24 cellular contexts compared by ENCODE assay signal in the genomic region with DNA sequence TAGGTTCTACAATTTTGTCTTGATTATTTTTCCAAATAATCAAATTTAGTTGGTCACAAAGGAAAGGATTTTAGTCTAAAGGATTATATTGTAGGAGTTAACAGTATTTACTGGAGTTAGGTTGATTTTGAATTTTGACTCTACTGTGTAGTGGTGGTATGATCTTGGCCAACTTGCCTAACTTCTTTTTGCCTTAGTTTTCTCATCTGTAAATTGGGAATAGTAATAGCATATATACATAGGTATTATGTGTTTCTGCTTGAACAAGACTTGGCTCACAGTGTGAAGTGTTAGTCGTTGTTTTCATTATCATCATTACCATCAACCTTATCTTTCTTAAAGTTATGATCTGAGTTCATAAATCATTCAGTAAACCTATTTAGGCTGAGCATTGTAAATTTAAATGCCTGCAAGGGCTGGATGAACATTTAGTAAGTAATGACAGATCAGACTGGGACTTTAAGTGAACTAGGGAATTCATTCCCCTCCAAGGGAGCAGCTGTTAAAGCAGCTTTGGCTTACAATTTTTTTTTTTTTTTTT.
"Had no signal": no experiment of that assay in that cellular context is flagged by ENCODE, and none has a peak within 500 bp of the region (broad histone marks: within the 10 kb centered on the region; RNA-seq: fewer than 3 reads in every experiment).

No MANE protein-coding gene starts in this region.

- ATAC-seq: activated naive CD8-positive, alpha-beta T cell treated with anti-CD3 and anti-CD28 coated beads, Interleukin-2, amount 50 U/mL, for 24 hours; left ventricle myocardium superior; pancreas; psoas muscle had no signal

- DNase-seq: activated CD4-positive, alpha-beta memory T cell treated with anti-CD3 and anti-CD28 coated beads for 36 hours; activated CD4-positive, alpha-beta T cell treated with anti-CD3 and anti-CD28 coated beads, Interleukin-2, amount 10 ng/mL, durations not matched to agents 24 days and 14 days; activated CD4-positive, CD25-positive, alpha-beta regulatory T cell treated with anti-CD3 and anti-CD28 coated beads, Interleukin-2, amount 50 U/mL, for 72 hours; activated CD8-positive, alpha-beta memory T cell treated with anti-CD3 and anti-CD28 coated beads, Interleukin-2, amount 50 U/mL, for 4 hours; activated naive CD8-positive, alpha-beta T cell treated with anti-CD3 and anti-CD28 coated beads, Interleukin-2, amount 50 U/mL, for 24 hours; activated T-cell treated with anti-CD3 and anti-CD28 coated beads, Interleukin-2, amount 50 U/mL, for 24 hours; colonic mucosa; effector CD8-positive, alpha-beta T cell; left ventricle myocardium superior; mammary epithelial cell; naive B cell; nucleus accumbens; pancreas; psoas muscle; stimulated activated CD4-positive, alpha-beta T cell treated with anti-CD3 and anti-CD28 coated beads, Interleukin-15, amount 100 ng/mL, for 24 hours; stimulated activated CD4-positive, alpha-beta T cell treated with anti-CD3 and anti-CD28 coated beads, Interleukin-2, amount 100 ng/mL, for 24 hours; stimulated activated naive CD4-positive, alpha-beta T cell; T-helper 9 cell; tibial artery; WERI-Rb-1 had no signal

- H3K27me3 Mint-ChIP-seq: activated CD4-positive, alpha-beta memory T cell treated with anti-CD3 and anti-CD28 coated beads for 36 hours; activated CD4-positive, alpha-beta T cell treated with anti-CD3 and anti-CD28 coated beads, Interleukin-2, amount 10 ng/mL, durations not matched to agents 24 days and 14 days; activated naive CD4-positive, alpha-beta T cell treated with anti-CD3 and anti-CD28 coated beads, Interleukin-2, amount 50 U/mL, for 24 hours; activated naive CD8-positive, alpha-beta T cell treated with anti-CD3 and anti-CD28 coated beads, Interleukin-2, amount 50 U/mL, for 24 hours; activated T-cell treated with anti-CD3 and anti-CD28 coated beads, Interleukin-2, amount 50 U/mL, for 24 hours; naive B cell had no signal

- H3K27ac Mint-ChIP-seq: activated CD4-positive, alpha-beta memory T cell treated with anti-CD3 and anti-CD28 coated beads for 36 hours; activated CD4-positive, alpha-beta T cell treated with anti-CD3 and anti-CD28 coated beads, Interleukin-2, amount 10 ng/mL, durations not matched to agents 24 days and 14 days; activated naive CD4-positive, alpha-beta T cell treated with anti-CD3 and anti-CD28 coated beads, Interleukin-2, amount 50 U/mL, for 24 hours; activated naive CD8-positive, alpha-beta T cell treated with anti-CD3 and anti-CD28 coated beads, Interleukin-2, amount 50 U/mL, for 24 hours; activated T-cell treated with anti-CD3 and anti-CD28 coated beads, Interleukin-2, amount 50 U/mL, for 24 hours had no signal

- H3K9me3 Mint-ChIP-seq: activated CD4-positive, alpha-beta memory T cell treated with anti-CD3 and anti-CD28 coated beads for 36 hours; activated CD4-positive, alpha-beta T cell treated with anti-CD3 and anti-CD28 coated beads, Interleukin-2, amount 10 ng/mL, durations not matched to agents 24 days and 14 days; activated naive CD4-positive, alpha-beta T cell treated with anti-CD3 and anti-CD28 coated beads, Interleukin-2, amount 50 U/mL, for 24 hours; activated naive CD8-positive, alpha-beta T cell treated with anti-CD3 and anti-CD28 coated beads, Interleukin-2, amount 50 U/mL, for 24 hours; activated T-cell treated with anti-CD3 and anti-CD28 coated beads, Interleukin-2, amount 50 U/mL, for 24 hours; naive B cell; neural crest cell had no signal

- H3K4me3 ChIP-seq: breast epithelium, colonic mucosa, pancreas, psoas muscle, suprapubic skin, tibial artery had no signal

- H3K9me3 ChIP-seq: breast epithelium, colonic mucosa, pancreas, psoas muscle, suprapubic skin, tibial artery had no signal

- H3K4me3 Mint-ChIP-seq: activated CD4-positive, alpha-beta memory T cell treated with anti-CD3 and anti-CD28 coated beads for 36 hours; activated CD4-positive, alpha-beta T cell treated with anti-CD3 and anti-CD28 coated beads, Interleukin-2, amount 10 ng/mL, durations not matched to agents 24 days and 14 days; activated naive CD4-positive, alpha-beta T cell treated with anti-CD3 and anti-CD28 coated beads, Interleukin-2, amount 50 U/mL, for 24 hours; activated naive CD8-positive, alpha-beta T cell treated with anti-CD3 and anti-CD28 coated beads, Interleukin-2, amount 50 U/mL, for 24 hours; activated T-cell treated with anti-CD3 and anti-CD28 coated beads, Interleukin-2, amount 50 U/mL, for 24 hours; naive B cell; neural crest cell had no signal

- H3K27ac ChIP-seq: breast epithelium, colonic mucosa, pancreas, psoas muscle, suprapubic skin, tibial artery, WERI-Rb-1 had no signal

- H3K36me3 ChIP-seq: colonic mucosa had no signal

- H3K27me3 ChIP-seq: breast epithelium, colonic mucosa, pancreas, suprapubic skin, tibial artery had no signal

- H3K4me1 ChIP-seq: breast epithelium had no signal
